Comparison of ENCODE assay signal across 22 cellular contexts in genomic region chr12:47105914-47106674, GRCh38. TPM values are rescaled to one million over a fixed set of nuclear protein-coding genes. Genes with fewer than 3 reads are reported as not detected.
DNase-seq lines count a peak whose midpoint lies in the region; ATAC-seq, FAIRE-seq and TF ChIP-seq lines count a peak whose summit lies in the region.
"Had no signal": no experiment of that assay in that cellular context is flagged by ENCODE, and none has a peak within 500 bp of the region (broad histone marks: within the 10 kb centered on the region; RNA-seq: fewer than 3 reads in every experiment).

No MANE protein-coding gene starts in this region.

- H3K27ac ChIP-seq in A549 (peak overlapping the region in 1 of 2 experiments; percentile 71; a peak in 2 of 6 replicates), IMR-90 (ENCODE audit: insufficient read depth, low read length) (no peak overlapping the region), VCaP (peak overlapping the region; percentile 68), MM.1S (ENCODE audit: low read length) (no peak overlapping the region), spleen (no peak overlapping the region)
- H3K27ac ChIP-seq: BLaER1 treated with 17β-estradiol and CSF1 and Interleukin-3, amounts not matched to agents 10 nM and 100 nM; GM23248; testis had no signal

- no peak for DNase-seq in A549 (ENCODE audit: low read depth in 1 of 2, low spot score in 1 of 2)
- DNase-seq in IMR-90, result no peak
- DNase-seq in NCI-H2081 treated with DMSO at 0.1 percent for 48 hours (lab: John Stamatoyannopoulos, UW), result peak; percentile 8
- no peak for DNase-seq in DMS114 treated with DMSO at 0.1 percent for 48 hours (lab: John Stamatoyannopoulos, UW; ENCODE audit: unreplicated experiment)
- no peak for DNase-seq in activated CD4-positive, alpha-beta T cell treated with anti-CD3 and anti-CD28 coated beads for 48 hours
- no peak for DNase-seq in MM.1S
- no peak for DNase-seq in spleen
- DNase-seq: ACHN; activated CD4-positive, alpha-beta T cell treated with anti-CD3 and anti-CD28 coated beads for 36 hours; activated CD8-positive, alpha-beta memory T cell treated with anti-CD3 and anti-CD28 coated beads, Interleukin-2, amount 10 ng/mL, durations not matched to agents 7 days and 5 days; GM23248; KBM-7; natural killer cell; NCI-H446; testis had no signal

- in situ Hi-C loops in IMR-90 (cut with MboI; ENCODE audit: low sequenced_read_pairs), result no loop called here

- H3K9me3 ChIP-seq in A549 (no peaks in the 10 kb centered on the region), IMR-90 (ENCODE audit: control insufficient read depth, insufficient read depth, low read length) (no peaks in the 10 kb centered on the region), MM.1S (replicated peaks; ENCODE audit: insufficient read depth, low read length) (no peaks in the 10 kb centered on the region), spleen (no peaks in the 10 kb centered on the region)
- H3K9me3 ChIP-seq: BLaER1 treated with 17β-estradiol and CSF1 and Interleukin-3, amounts not matched to agents 10 nM and 100 nM; testis had no signal

- H3K9ac ChIP-seq in IMR-90 (ENCODE audit: low read depth, low read length) (no peak overlapping the region), MM.1S (ENCODE audit: low read length) (no peak overlapping the region)
- H3K9ac ChIP-seq: BLaER1 treated with 17β-estradiol and CSF1 and Interleukin-3, amounts not matched to agents 10 nM and 100 nM; GM23248 had no signal

- H3K79me2 ChIP-seq in MM.1S (ENCODE audit: low read length), result no peaks in the 10 kb centered on the region

- no peaks in the 10 kb centered on the region; the same call in 1 of the 2 replicates for H3K9me1 ChIP-seq in IMR-90 (ENCODE audit: insufficient read depth, low read length)

- H2BK20ac ChIP-seq in IMR-90 (ENCODE audit: low read depth, low read length), result no peak overlapping the region

- no peak overlapping the region for H2AFZ ChIP-seq in IMR-90 (replicated peaks; ENCODE audit: low read length, poor library complexity)
- no peak overlapping the region for H2AFZ ChIP-seq in MM.1S (ENCODE audit: low read length)
- H2AFZ ChIP-seq: GM23248 had no signal

- H2AK5ac ChIP-seq in IMR-90 (ENCODE audit: low read depth, low read length), result peak overlapping the region; percentile 29; the same call in 1 of the 2 replicates

- H3K23ac ChIP-seq in IMR-90 (ENCODE audit: low read depth, low read length), result no peak overlapping the region

- H3K14ac ChIP-seq in IMR-90 (replicated peaks; ENCODE audit: low read depth, low read length), result no peak overlapping the region

- H2BK5ac ChIP-seq in IMR-90 (ENCODE audit: low read depth, low read length, poor library complexity, severe bottlenecking), result no peak overlapping the region

- FAIRE-seq in A549 (lab: Jason Lieb, UNC), result no peak
- FAIRE-seq: D721Med, endometrium, GM12878 had no signal

- H2AK9ac ChIP-seq in IMR-90 (replicated peaks; ENCODE audit: low read depth, low read length, poor library complexity), result no peak overlapping the region

- H3K4me1 ChIP-seq in A549 (peaks cover 32% of the 10 kb centered on the region), IMR-90 (ENCODE audit: control insufficient read depth, insufficient read depth, low read length) (peaks cover 4% of the 10 kb centered on the region), MM.1S (ENCODE audit: low read length) (no peaks in the 10 kb centered on the region), spleen (no peaks in the 10 kb centered on the region)
- H3K4me1 ChIP-seq: BLaER1 treated with 17β-estradiol and CSF1 and Interleukin-3, amounts not matched to agents 10 nM and 100 nM; testis had no signal

- H4K91ac ChIP-seq in IMR-90 (ENCODE audit: insufficient read depth, low read depth, low read length), result no peak overlapping the region

- no peak overlapping the region for H3K4ac ChIP-seq in IMR-90 (ENCODE audit: low read depth, low read length)

- H4K8ac ChIP-seq in IMR-90 (ENCODE audit: low read depth in 2 of 2, low read length in 2 of 2), result no peak overlapping the region

- TF ChIP-seq CTCF in A549 (IDR thresholded peaks at IDR 0.05) (no peak), IMR-90 (conservative IDR thresholded peaks at IDR 0.05; ENCODE audit: low read depth, low read length) (no peak), VCaP (conservative IDR thresholded peaks at IDR 0.05) (no peak), MM.1S (IDR thresholded peaks at IDR 0.05; ENCODE audit: low read length) (no peak), spleen (IDR thresholded peaks at IDR 0.05 in 8 of 11, conservative IDR thresholded peaks at IDR 0.05 in 3 of 11) (no peak)

- peaks cover 3 to 6% of the 10 kb centered on the region in 2 experiments; a peak in 1 of 4 replicates for H3K79me1 ChIP-seq in IMR-90 (ENCODE audit: low read depth in 1 of 2, low read length in 2 of 2)

- H3K27me3 ChIP-seq in IMR-90 (ENCODE audit: control insufficient read depth, insufficient read depth, low read length), result no peaks in the 10 kb centered on the region
- H3K27me3 ChIP-seq in MM.1S (replicated peaks; ENCODE audit: insufficient read depth, low read length), result no peaks in the 10 kb centered on the region
- no peaks in the 10 kb centered on the region for H3K27me3 ChIP-seq in spleen (replicated peaks in 1 of 7)
- H3K27me3 ChIP-seq: BLaER1 treated with 17β-estradiol and CSF1 and Interleukin-3, amounts not matched to agents 10 nM and 100 nM; testis had no signal

- H2BK120ac ChIP-seq in IMR-90 (ENCODE audit: low read depth, low read length), result no peak overlapping the region

- CTCF ChIA-PET in A549 (lab: Yijun Ruan, JAX) (interaction anchor here (1.4 kb wide), 1 partner anchor 60 kb away, joined by 3 read pairs; no protein-coding TSS in a partner anchor), IMR-90 (lab: Yijun Ruan, JAX) (interaction anchor here (1.0 kb wide), 1 partner anchor 43 kb away, joined by 3 read pairs; no protein-coding TSS in a partner anchor)

- H4K20me1 ChIP-seq in IMR-90 (ENCODE audit: insufficient read depth, low read length) (no peaks in the 10 kb centered on the region), MM.1S (ENCODE audit: insufficient read depth, low read length) (no peaks in the 10 kb centered on the region)
- H4K20me1 ChIP-seq: BLaER1 treated with 17β-estradiol and CSF1 and Interleukin-3, amounts not matched to agents 10 nM and 100 nM had no signal

- TF ChIP-seq EP300 in A549 (IDR thresholded peaks at IDR 0.05), result no peak

- H3K36me3 ChIP-seq in IMR-90 (ENCODE audit: control insufficient read depth, insufficient read depth, low read length) (no peaks in the 10 kb centered on the region), MM.1S (replicated peaks; ENCODE audit: insufficient read depth, low read length) (no peaks in the 10 kb centered on the region), spleen (peaks cover 0 to 35% (median 0%) of the 10 kb centered on the region in 6 donors)
- H3K36me3 ChIP-seq: BLaER1 treated with 17β-estradiol and CSF1 and Interleukin-3, amounts not matched to agents 10 nM and 100 nM had no signal

- H3K18ac ChIP-seq in IMR-90 (ENCODE audit: low read depth, low read length), result no peak overlapping the region

- no TSS peak for BruUV-seq in IMR-90 (replicated peaks; lab: Mats Ljungman, UMichigan)

- no peak overlapping the region for H4K5ac ChIP-seq in IMR-90 (ENCODE audit: low read depth, low read length)

- no peak overlapping the region for H3K4me3 ChIP-seq in A549
- no peak overlapping the region for H3K4me3 ChIP-seq in IMR-90 (ENCODE audit: insufficient read depth, low read depth, low read length)
- H3K4me3 ChIP-seq in MM.1S (ENCODE audit: low read length), result no peak overlapping the region
- no peak overlapping the region for H3K4me3 ChIP-seq in spleen
- H3K4me3 ChIP-seq: BLaER1 treated with 17β-estradiol and CSF1 and Interleukin-3, amounts not matched to agents 10 nM and 100 nM; coronary artery; GM12878; GM23248; testis had no signal

- H3K4me2 ChIP-seq in A549 (0 out of 3 replicates have a peak overlapping the region, but pooled peaks have one; percentile 21), IMR-90 (ENCODE audit: low read depth, low read length) (no peak overlapping the region), MM.1S (ENCODE audit: low read depth, low read length) (no peak overlapping the region)
- H3K4me2 ChIP-seq: BLaER1 treated with 17β-estradiol and CSF1 and Interleukin-3, amounts not matched to agents 10 nM and 100 nM had no signal

- H2BK15ac ChIP-seq in IMR-90 (ENCODE audit: low read depth, low read length), result no peak overlapping the region

- POLR2A ChIA-PET in A549 (lab: Yijun Ruan, JAX), result no interaction called here
- POLR2A ChIA-PET in IMR-90 (lab: Charles Lee; ENCODE audit: unreplicated experiment), result no interaction called here

- dilution Hi-C loops in IMR-90 (cut with HindIII; ENCODE audit: low sequenced_read_pairs, unreplicated experiment), result no loop called here

- ATAC-seq in A549, result no peak
- no peak for ATAC-seq in IMR-90 (ENCODE audit: low read depth)
- ATAC-seq: activated CD4-positive, alpha-beta T cell treated with anti-CD3 and anti-CD28 coated beads for 36 hours; activated CD8-positive, alpha-beta memory T cell treated with anti-CD3 and anti-CD28 coated beads, Interleukin-2, amount 10 ng/mL, durations not matched to agents 7 days and 5 days; GM12878; natural killer cell; stimulated activated memory B cell treated with anti-CD40 and anti-IgM and Interleukin-4, amounts not matched to agents 10 μg/mL and 1 μg/mL and 100 μg/mL, for 72 hours had no signal

- WGBS in A549 (ENCODE audit: missing lambda C conversion rate), result 85% methylated on average over 10 of the region's 10 CpGs
- no CpG with 5 or more reads among the region's 10 CpGs for WGBS in IMR-90 (ENCODE audit: extremely low coverage in 2 of 2, insufficient read length in 1 of 2), 2 experiments
- 94 to 96% (median 95%) methylated on average over 10 of the region's 10 CpGs for WGBS in spleen, 5 donors

- TF ChIP-seq RAD21 in A549 (conservative IDR thresholded peaks at IDR 0.05 in 1 of 2, IDR thresholded peaks at IDR 0.05 in 1 of 2) (no peak), IMR-90 (IDR thresholded peaks at IDR 0.05; ENCODE audit: low read length) (no peak)

- intact Hi-C loops in IMR-90 (cut with micrococcal nuclease) (no loop called here), spleen (cut with DNase I; ENCODE audit: low total_unique reads) (no loop called here)

- no peaks in the 10 kb centered on the region for H3K9me2 ChIP-seq in MM.1S (replicated peaks; ENCODE audit: insufficient read depth, low read length)

- TF ChIP-seq POLR2A in A549 (IDR thresholded peaks at IDR 0.05; ENCODE audit: low read length) (no peak), IMR-90 (IDR thresholded peaks at IDR 0.05; ENCODE audit: low read depth, low read length) (no peak), spleen (IDR thresholded peaks at IDR 0.05) (no peak)

- H3K56ac ChIP-seq in IMR-90 (ENCODE audit: extremely low read depth, insufficient read depth, low read length), result no peak overlapping the region

- H3F3A ChIP-seq in MM.1S (ENCODE audit: insufficient read depth, low read length), result no peaks in the 10 kb centered on the region

RNA-seq across cellular contexts. Expression of gene AMIGO2, which starts 26.3 kb away (rescaled TPM):
- polyA plus RNA-seq in A549 (2011; rRNA removed) (636 and 690 TPM in 2 replicates), A549 (2017; fragmentation: RNase III; extraction: RNeasy Plus Mini Kit Qiagen cat#74134 plus additional on column Dnase treatment) (196 to 288 TPM (median 273 TPM) in 3 replicates), IMR-90 (2012; rRNA removed) (17.1 and 20.1 TPM in 2 replicates), spleen (10 to 100 TPM in 2 of 3 donors, 1 to 10 TPM in 1; 6.7 to 10.9 (median 10.8) TPM)
- polyA plus RNA-seq in A549 (2012; cell fraction: cytosol; rRNA removed), result 131 and 181 TPM in 2 replicates
- 104 and 164 TPM in 2 replicates for polyA plus RNA-seq in A549 (2012; cell fraction: nucleus; rRNA removed)
- 293 and 311 TPM in 2 replicates for polyA minus RNA-seq in A549 (2011; rRNA and poly(A)+ RNA removed)
- total RNA-seq in IMR-90 (2012; rRNA removed) (31.7 and 32.6 TPM in 2 replicates), spleen (10 to 100 TPM; 13.5 to 27.1 (median 22.7) TPM)
- polyA plus RNA-seq in IMR-90 (2012; cell fraction: cytosol; rRNA removed), result 4.4 and 5.0 TPM in 2 replicates
- 5.1 and 26.1 TPM in 2 replicates for polyA plus RNA-seq in IMR-90 (2012; cell fraction: nucleus; rRNA removed; ENCODE audit: low replicate concordance)

RNA-seq across cellular contexts. Expression of gene PCED1B, which starts 26.7 kb away (rescaled TPM):
- polyA plus RNA-seq in A549 (2011; rRNA removed) (74.6 and 92.2 TPM in 2 replicates), A549 (2017; fragmentation: RNase III; extraction: RNeasy Plus Mini Kit Qiagen cat#74134 plus additional on column Dnase treatment) (92.7 to 122 TPM (median 108 TPM) in 3 replicates), IMR-90 (2012; rRNA removed) (2.0 and 2.6 TPM in 2 replicates), spleen (10 to 100 TPM; 15.3 to 26.8 (median 22.1) TPM)
- polyA plus RNA-seq in A549 (2012; cell fraction: cytosol; rRNA removed), result 104 and 133 TPM in 2 replicates
- polyA plus RNA-seq in A549 (2012; cell fraction: nucleus; rRNA removed), result 247 TPM in 2 replicates
- 75.0 and 84.8 TPM in 2 replicates for polyA minus RNA-seq in A549 (2011; rRNA and poly(A)+ RNA removed)
- total RNA-seq in IMR-90 (2012; rRNA removed) (0.28 and 0.36 TPM in 2 replicates), spleen (10 to 100 TPM; 18.7 to 34.5 (median 27.9) TPM)
- 1.4 and 2.1 TPM in 2 replicates for polyA plus RNA-seq in IMR-90 (2012; cell fraction: cytosol; rRNA removed)
- 5.1 and 8.9 TPM in 2 replicates for polyA plus RNA-seq in IMR-90 (2012; cell fraction: nucleus; rRNA removed; ENCODE audit: low replicate concordance)
